Comparison of ENCODE assay signal across 1 cellular context in the genomic region with DNA sequence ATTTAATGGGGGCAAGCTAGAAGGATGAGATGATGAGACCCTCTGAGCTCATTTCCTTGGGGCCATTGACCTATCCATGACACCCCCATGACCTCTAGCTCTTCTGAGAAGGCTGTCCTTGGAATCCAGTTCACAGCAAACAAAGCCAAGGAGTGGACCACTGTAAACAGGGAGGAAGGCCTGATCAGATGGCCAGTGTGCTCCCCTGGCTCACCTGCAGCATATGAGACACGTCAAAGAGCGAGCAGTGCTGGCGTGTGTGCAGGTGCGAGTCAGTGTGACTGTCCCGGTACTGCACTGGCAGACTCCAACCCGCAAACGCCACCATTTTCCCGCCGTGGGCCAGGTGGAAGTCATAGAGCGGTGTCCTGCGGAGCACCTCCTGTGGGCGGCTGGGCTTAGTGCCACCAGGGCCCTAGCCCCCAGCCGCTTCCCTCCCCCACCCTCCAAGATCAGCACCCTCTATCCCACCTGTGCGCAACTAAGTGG.
TF ChIP-seq lines count a peak whose summit lies in the region.

No MANE protein-coding gene starts in this region.

TF ChIP-seq in GM12878, 131 proteins besides CTCF, POLR2A, EP300 and RAD21:
- TF ChIP-seq, protein P1, sequence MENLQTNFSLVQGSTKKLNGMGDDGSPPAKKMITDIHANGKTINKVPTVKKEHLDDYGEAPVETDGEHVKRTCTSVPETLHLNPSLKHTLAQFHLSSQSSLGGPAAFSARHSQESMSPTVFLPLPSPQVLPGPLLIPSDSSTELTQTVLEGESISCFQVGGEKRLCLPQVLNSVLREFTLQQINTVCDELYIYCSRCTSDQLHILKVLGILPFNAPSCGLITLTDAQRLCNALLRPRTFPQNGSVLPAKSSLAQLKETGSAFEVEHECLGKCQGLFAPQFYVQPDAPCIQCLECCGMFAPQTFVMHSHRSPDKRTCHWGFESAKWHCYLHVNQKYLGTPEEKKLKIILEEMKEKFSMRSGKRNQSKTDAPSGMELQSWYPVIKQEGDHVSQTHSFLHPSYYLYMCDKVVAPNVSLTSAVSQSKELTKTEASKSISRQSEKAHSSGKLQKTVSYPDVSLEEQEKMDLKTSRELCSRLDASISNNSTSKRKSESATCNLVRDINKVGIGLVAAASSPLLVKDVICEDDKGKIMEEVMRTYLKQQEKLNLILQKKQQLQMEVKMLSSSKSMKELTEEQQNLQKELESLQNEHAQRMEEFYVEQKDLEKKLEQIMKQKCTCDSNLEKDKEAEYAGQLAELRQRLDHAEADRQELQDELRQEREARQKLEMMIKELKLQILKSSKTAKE (IDR thresholded peaks at IDR 0.05; ENCODE audit: low read depth, poor library complexity, severe bottlenecking), result no peak
- TF ChIP-seq BACH1 (IDR thresholded peaks at IDR 0.05; ENCODE audit: borderline replicate concordance) (no peak), ZNF274 (IDR thresholded peaks at IDR 0.05; ENCODE audit: insufficient read depth, insufficient read length) (no peak), TAF1 (IDR thresholded peaks at IDR 0.05; ENCODE audit: borderline replicate concordance, low read depth, low read length) (no peak), NRF1 (conservative IDR thresholded peaks at IDR 0.05; ENCODE audit: low read depth, low read length) (no peak)
